Comparison of ENCODE assay signal across 34 cellular contexts in the genomic region with DNA sequence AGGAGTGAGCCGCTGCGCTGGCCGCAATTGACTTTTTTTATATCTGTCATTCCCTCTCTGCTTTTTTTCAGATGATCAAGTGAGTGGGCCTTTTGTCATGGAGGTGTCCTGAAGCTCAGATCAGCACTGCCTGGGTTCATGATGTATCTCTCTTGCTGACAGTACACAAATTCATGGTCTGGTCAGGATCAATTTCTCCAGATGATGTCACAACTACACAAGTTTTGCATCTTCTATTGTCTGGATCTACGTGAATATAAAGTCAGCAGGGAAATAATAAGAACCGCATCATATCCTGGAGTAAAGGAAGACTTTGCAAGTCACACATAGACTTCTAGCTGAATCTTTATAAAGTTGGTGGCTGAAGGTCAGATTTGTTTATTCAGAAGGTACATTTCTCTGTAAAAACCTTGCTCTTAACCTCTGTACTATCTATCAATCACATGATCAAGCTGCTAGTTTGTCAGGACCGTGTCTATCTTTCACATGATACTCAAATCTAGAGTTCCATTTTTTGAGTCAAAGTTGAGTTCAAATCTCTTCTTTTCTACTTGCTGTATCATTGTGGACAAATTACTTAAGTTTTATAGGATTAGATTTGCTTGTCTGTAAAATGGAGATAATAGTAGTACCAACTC. TPM values are rescaled to one million over a fixed set of nuclear protein-coding genes. Genes with fewer than 3 reads are reported as not detected.
DNase-seq lines count a peak whose midpoint lies in the region; ATAC-seq and TF ChIP-seq lines count a peak whose summit lies in the region.
"Had no signal": no experiment of that assay in that cellular context is flagged by ENCODE, and none has a peak within 500 bp of the region (broad histone marks: within the 10 kb centered on the region; RNA-seq: fewer than 3 reads in every experiment).

No MANE protein-coding gene starts in this region.

- no peak for TF ChIP-seq CTCF in nephron progenitor cell (IDR thresholded peaks at IDR 0.05)
- TF ChIP-seq CTCF in GM10248 (IDR thresholded peaks at IDR 0.05; ENCODE audit: control extremely low read depth, extremely low read depth, low read depth, missing control alignments): no peak

- peak overlapping the region; percentile 14 to 42 for H3K4me3 Mint-ChIP-seq in activated T-cell treated with anti-CD3 and anti-CD28 coated beads, Interleukin-2, amount 50 U/mL, for 72 hours
- no peak overlapping the region for H3K4me3 Mint-ChIP-seq in nephron progenitor cell
- H3K4me3 Mint-ChIP-seq: CD8-positive, alpha-beta T cell; HFFc6; natural killer cell treated with Interleukin-12 subunit alpha and Interleukin-12 subunit beta and Interleukin-15 and Interleukin-18, amount 100 ng/mL, for 72 hours had no signal

- ATAC-seq in activated T-cell treated with anti-CD3 and anti-CD28 coated beads, Interleukin-2, amount 50 U/mL, for 72 hours (replicated peaks in 1 of 2): peak; percentile 80 to 90
- ATAC-seq: CD8-positive, alpha-beta T cell; mucosa of descending colon; natural killer cell treated with Interleukin-12 subunit alpha and Interleukin-12 subunit beta and Interleukin-15 and Interleukin-18, amount 100 ng/mL, for 72 hours; Panc1 had no signal

- no peak overlapping the region for H2AFZ ChIP-seq in Karpas-422 (ENCODE audit: low read length)

- CTCF ChIA-PET in GM10248 (lab: Yijun Ruan, JAX): interaction anchor here (0.8 to 1.9 kb wide), 5 partner anchors 10 to 37 kb away, joined by 3 to 5 read pairs (median 4); a partner anchor contains a TSS

- POLR2A ChIA-PET in GM10248 (lab: Yijun Ruan, JAX): no interaction called here

- no peaks in the 10 kb centered on the region for H3K79me2 ChIP-seq in Karpas-422 (ENCODE audit: low read length)

- no peaks in the 10 kb centered on the region for H3K27me3 ChIP-seq in Karpas-422 (ENCODE audit: low read length)
- H3K27me3 ChIP-seq: MG63, ovary, stomach, uterus had no signal

- H3K4me1 ChIP-seq in Karpas-422 (ENCODE audit: low read length): peaks cover 30% of the 10 kb centered on the region
- H3K4me1 ChIP-seq: uterus had no signal

- H3K9me3 Mint-ChIP-seq in activated T-cell treated with anti-CD3 and anti-CD28 coated beads, Interleukin-2, amount 50 U/mL, for 72 hours: no peaks in the 10 kb centered on the region
- H3K9me3 Mint-ChIP-seq in nephron progenitor cell: peaks cover 18% of the 10 kb centered on the region
- H3K9me3 Mint-ChIP-seq: CD8-positive, alpha-beta T cell; natural killer cell treated with Interleukin-12 subunit alpha and Interleukin-12 subunit beta and Interleukin-15 and Interleukin-18, amount 100 ng/mL, for 72 hours had no signal

- H4K20me1 ChIP-seq in Karpas-422 (ENCODE audit: insufficient read depth, low read depth, low read length): peaks cover 15% of the 10 kb centered on the region; the same call in 1 of the 2 replicates

- H3K27me3 Mint-ChIP-seq in activated T-cell treated with anti-CD3 and anti-CD28 coated beads, Interleukin-2, amount 50 U/mL, for 72 hours (ENCODE audit: low read depth): no peaks in the 10 kb centered on the region
- peaks cover 2% of the 10 kb centered on the region for H3K27me3 Mint-ChIP-seq in nephron progenitor cell (ENCODE audit: low read depth, poor library complexity)

- H3K4me3 ChIP-seq in Karpas-422 (ENCODE audit: low read length): no peak overlapping the region
- H3K4me3 ChIP-seq: MG63, mucosa of descending colon, ovary, stomach, uterus had no signal

- peaks cover 33% of the 10 kb centered on the region for H3K4me1 Mint-ChIP-seq in activated T-cell treated with anti-CD3 and anti-CD28 coated beads, Interleukin-2, amount 50 U/mL, for 72 hours (ENCODE audit: low read depth)
- H3K4me1 Mint-ChIP-seq in nephron progenitor cell: peaks cover 83% of the 10 kb centered on the region

- no peak for DNase-seq in activated T-cell treated with anti-CD3 and anti-CD28 coated beads, Interleukin-2, amount 50 U/mL, for 72 hours
- DNase-seq in activated T-cell treated with anti-CD3 and anti-CD28 coated beads, Interleukin-2, amount 50 U/mL, for 48 hours: no peak
- DNase-seq in Karpas-422 (peak; percentile 24), dermis blood vessel endothelial cell (peak; percentile 49), nephron progenitor cell (no peak), GM10248 (ENCODE audit: extremely low spot score) (no peak), NCI-H524 (lab: John Stamatoyannopoulos, UW) (no peak)
- DNase-seq in stimulated activated CD4-positive, alpha-beta T cell treated with anti-CD3 and anti-CD28 coated beads, Interleukin-1b, Interleukin-23, amount 100 ng/mL, for 48 hours: no peak
- DNase-seq: activated CD4-positive, CD25-positive, alpha-beta regulatory T cell treated with anti-CD3 and anti-CD28 coated beads, Interleukin-2, amount 50 U/mL, for 72 hours; activated CD8-positive, alpha-beta memory T cell treated with anti-CD3 and anti-CD28 coated beads for 24 hours; activated gamma-delta T cell treated with Interleukin-2 at 50 U/mL for 16 hours; activated T-cell treated with anti-CD3 and anti-CD28 coated beads for 4 hours; CD8-positive, alpha-beta T cell; central memory CD4-positive, alpha-beta T cell; cortex of kidney; foreskin fibroblast; HFFc6; kidney; MG63; mucosa of descending colon; NCI-H1105 treated with DMSO at 0.1 percent for 48 hours; NCI-H2029; NCI-H526; ovary; SHP77; small intestine; stimulated activated CD4-positive, alpha-beta T cell treated with anti-CD3 and anti-CD28 coated beads, Interleukin-2, amount 100 ng/mL, for 24 hours; stomach; uterus had no signal

- peak overlapping the region; percentile 61 for H3K27ac Mint-ChIP-seq in activated T-cell treated with anti-CD3 and anti-CD28 coated beads, Interleukin-2, amount 50 U/mL, for 72 hours
- H3K27ac Mint-ChIP-seq in nephron progenitor cell: peak overlapping the region; percentile 99
- H3K27ac Mint-ChIP-seq: CD8-positive, alpha-beta T cell; HFFc6; natural killer cell treated with Interleukin-12 subunit alpha and Interleukin-12 subunit beta and Interleukin-15 and Interleukin-18, amount 100 ng/mL, for 72 hours had no signal

- peaks cover 0 to 4% of the 10 kb centered on the region in 2 donors for H3K36me3 Mint-ChIP-seq in activated T-cell treated with anti-CD3 and anti-CD28 coated beads, Interleukin-2, amount 50 U/mL, for 72 hours (ENCODE audit: insufficient read depth in 2 of 2)
- peaks cover 14% of the 10 kb centered on the region for H3K36me3 Mint-ChIP-seq in nephron progenitor cell (ENCODE audit: low read depth)
- H3K36me3 Mint-ChIP-seq: CD8-positive, alpha-beta T cell had no signal

- H3K9ac ChIP-seq in Karpas-422 (ENCODE audit: low read length): no peak overlapping the region

- no peaks in the 10 kb centered on the region for H3K9me3 ChIP-seq in Karpas-422 (ENCODE audit: low read length)
- H3K9me3 ChIP-seq: mucosa of descending colon, ovary, stomach, uterus had no signal

- no peak overlapping the region for H3K4me2 ChIP-seq in Karpas-422 (ENCODE audit: low read depth, low read length, poor library complexity, severe bottlenecking)

- H3K27ac ChIP-seq in Karpas-422 (ENCODE audit: low read length): no peak overlapping the region
- H3K27ac ChIP-seq: ovary had no signal

- no peaks in the 10 kb centered on the region for H3K9me2 ChIP-seq in Karpas-422 (replicated peaks; ENCODE audit: insufficient read depth, low read length)

- no peaks in the 10 kb centered on the region for H3K36me3 ChIP-seq in Karpas-422 (ENCODE audit: insufficient read depth, low read length)
- H3K36me3 ChIP-seq: MG63, ovary, stomach, uterus had no signal

RNA-seq across cellular contexts. Expression of a gene that starts 13.1 kb away (rescaled TPM):
- 100 to 1,000 TPM; 177 to 206 TPM for total RNA-seq in activated T-cell treated with anti-CD3 and anti-CD28 coated beads, Interleukin-2, amount 50 U/mL, for 72 hours
- total RNA-seq in Karpas-422 (2014; rRNA removed; shearing (Covaris generic); ENCODE audit: low replicate concordance): not detected in 2 replicates
- total RNA-seq in dermis blood vessel endothelial cell: under 0.01 and 0.05 TPM in 2 replicates
- total RNA-seq: A172, Daoy, H1, HFFc6 had no signal

Comparison
In these comparisons a context has a peak if more than half of its experiments do, and no peak if none do; other contexts are left out.
1. DNase-seq: peak in Karpas-422 (single experiment) and dermis blood vessel endothelial cell (single experiment); none in activated T-cell treated with anti-CD3 and anti-CD28 coated beads, Interleukin-2, amount 50 U/mL, for 72 hours (0 of 2), activated T-cell treated with anti-CD3 and anti-CD28 coated beads, Interleukin-2, amount 50 U/mL, for 48 hours (0 of 2), nephron progenitor cell (single experiment), stimulated activated CD4-positive, alpha-beta T cell treated with anti-CD3 and anti-CD28 coated beads, Interleukin-1b, Interleukin-23, amount 100 ng/mL, for 48 hours (single experiment), GM10248 (single experiment) and NCI-H524 (0 of 2).
2. RNA of a gene that starts 13.1 kb away (total RNA-seq): 177 to 206 TPM in activated T-cell treated with anti-CD3 and anti-CD28 coated beads, Interleukin-2, amount 50 U/mL, for 72 hours; not detected in Karpas-422 and under 0.01 to 0.05 TPM in dermis blood vessel endothelial cell; every median in the first group is over 100 times any median in the second.